8 cellular contexts compared by ENCODE assay signal in the genomic region with DNA sequence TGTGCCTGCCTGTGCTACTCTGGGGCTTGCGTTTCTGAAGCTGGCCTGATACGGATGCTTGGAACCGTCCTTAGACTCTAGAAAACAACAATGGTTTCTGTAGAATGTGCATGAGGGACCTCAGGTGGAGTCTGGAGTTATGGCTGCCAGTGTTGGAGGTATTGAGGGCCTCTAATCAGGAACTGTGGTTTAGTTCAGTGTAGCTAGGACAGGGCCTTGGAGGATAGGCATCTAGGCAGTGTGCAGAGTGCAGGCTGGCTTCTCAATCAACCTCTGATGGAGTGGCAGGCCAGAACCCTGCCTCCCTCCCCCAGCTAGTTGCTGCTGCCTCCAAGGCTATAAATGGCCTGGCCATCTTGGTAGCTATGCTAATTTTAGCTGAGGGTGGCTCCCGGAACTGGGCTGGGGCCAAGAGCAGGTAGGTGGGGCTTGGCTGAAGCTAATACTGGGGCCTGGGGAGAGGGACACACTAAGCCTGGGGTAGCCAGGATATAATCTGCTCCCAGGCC. TPM values are rescaled to one million over a fixed set of nuclear protein-coding genes. Genes with fewer than 3 reads are reported as not detected.
DNase-seq lines count a peak whose midpoint lies in the region; ATAC-seq and TF ChIP-seq lines count a peak whose summit lies in the region.

No MANE protein-coding gene starts in this region.

- H3K9me2 ChIP-seq in Karpas-422 (replicated peaks; ENCODE audit: insufficient read depth, low read length): no peaks in the 10 kb centered on the region

- H3K27ac ChIP-seq in Karpas-422 (ENCODE audit: low read length) (no peak overlapping the region), brain microvascular endothelial cell (no peak overlapping the region)
- H3K27ac ChIP-seq in effector memory CD4-positive, alpha-beta T cell (ENCODE audit: insufficient read depth, low read length, poor library complexity, severe bottlenecking): peak overlapping the region; percentile 51

- DNase-seq in EH (ENCODE audit: low read depth) (peak; percentile 28), Karpas-422 (peak; percentile 65), brain microvascular endothelial cell (no peak), NCI-H1436 treated with DMSO at 0.1 percent for 48 hours (lab: John Stamatoyannopoulos, UW) (no peak)
- no peak for DNase-seq in effector memory CD4-positive, alpha-beta T cell
- DNase-seq in stimulated activated naive B cell treated with anti-CD40 and anti-IgM and Interleukin-4, amounts not matched to agents 10 μg/mL and 1 μg/mL and 100 μg/mL, for 72 hours: no peak

- H3K4me3 Mint-ChIP-seq in stimulated activated naive B cell treated with anti-CD40 and anti-IgM and Interleukin-4, amounts not matched to agents 10 μg/mL and 1 μg/mL and 100 μg/mL, for 72 hours: peak overlapping the region; percentile 50 to 55

- peak overlapping the region; percentile 47 for H3K27ac Mint-ChIP-seq in stimulated activated naive B cell treated with anti-CD40 and anti-IgM and Interleukin-4, amounts not matched to agents 10 μg/mL and 1 μg/mL and 100 μg/mL, for 72 hours

- H3K27me3 ChIP-seq in Karpas-422 (ENCODE audit: low read length) (no peaks in the 10 kb centered on the region), brain microvascular endothelial cell (replicated peaks) (no peaks in the 10 kb centered on the region)
- H3K27me3 ChIP-seq in effector memory CD4-positive, alpha-beta T cell (replicated peaks; ENCODE audit: control insufficient read depth, insufficient read depth, low read length, poor library complexity, severe bottlenecking): no peaks in the 10 kb centered on the region

- peaks cover 6 to 14% of the 10 kb centered on the region in 2 donors for H3K36me3 Mint-ChIP-seq in stimulated activated naive B cell treated with anti-CD40 and anti-IgM and Interleukin-4, amounts not matched to agents 10 μg/mL and 1 μg/mL and 100 μg/mL, for 72 hours

- H3K4me3 ChIP-seq in Karpas-422 (ENCODE audit: low read length) (peak overlapping the region; percentile 7; the same call in 1 of the 2 replicates), brain microvascular endothelial cell (ENCODE audit: low read depth, low read length) (no peak overlapping the region)
- H3K4me3 ChIP-seq in effector memory CD4-positive, alpha-beta T cell (ENCODE audit: insufficient read depth, low read depth, low read length, poor library complexity, severe bottlenecking): peak overlapping the region; percentile 30

- H3K4me1 Mint-ChIP-seq in stimulated activated naive B cell treated with anti-CD40 and anti-IgM and Interleukin-4, amounts not matched to agents 10 μg/mL and 1 μg/mL and 100 μg/mL, for 72 hours: peaks cover 49 to 76% of the 10 kb centered on the region in 2 donors

- no peak for TF ChIP-seq CTCF in brain microvascular endothelial cell (IDR thresholded peaks at IDR 0.05; ENCODE audit: low read depth, low read length, missing control alignments)

- H3K27me3 Mint-ChIP-seq in stimulated activated naive B cell treated with anti-CD40 and anti-IgM and Interleukin-4, amounts not matched to agents 10 μg/mL and 1 μg/mL and 100 μg/mL, for 72 hours: no peaks in the 10 kb centered on the region

- H3K4me2 ChIP-seq in Karpas-422 (ENCODE audit: low read depth, low read length, poor library complexity, severe bottlenecking): peak overlapping the region; percentile 29

- peaks cover 42% of the 10 kb centered on the region for H3K4me1 ChIP-seq in Karpas-422 (ENCODE audit: low read length)
- H3K4me1 ChIP-seq in effector memory CD4-positive, alpha-beta T cell (ENCODE audit: control insufficient read depth, insufficient read depth, low read length, poor library complexity, severe bottlenecking): peaks cover 65% of the 10 kb centered on the region

- H4K20me1 ChIP-seq in Karpas-422 (ENCODE audit: insufficient read depth, low read depth, low read length): no peaks in the 10 kb centered on the region

- no peaks in the 10 kb centered on the region for H3K9me3 Mint-ChIP-seq in stimulated activated naive B cell treated with anti-CD40 and anti-IgM and Interleukin-4, amounts not matched to agents 10 μg/mL and 1 μg/mL and 100 μg/mL, for 72 hours

- H3K79me2 ChIP-seq in Karpas-422 (ENCODE audit: low read length): no peaks in the 10 kb centered on the region

- peak; percentile 26 for ATAC-seq in GM19463 (IDR thresholded peaks at IDR 0.05; ENCODE audit: unreplicated experiment)
- no peak for ATAC-seq in stimulated activated naive B cell treated with anti-CD40 and anti-IgM and Interleukin-4, amounts not matched to agents 10 μg/mL and 1 μg/mL and 100 μg/mL, for 72 hours (replicated peaks)
- no peak for ATAC-seq in HG03139 (IDR thresholded peaks at IDR 0.05; ENCODE audit: unreplicated experiment)

- no peaks in the 10 kb centered on the region for H3K9me3 ChIP-seq in Karpas-422 (ENCODE audit: low read length)
- H3K9me3 ChIP-seq in effector memory CD4-positive, alpha-beta T cell (ENCODE audit: control insufficient read depth, low read length): no peaks in the 10 kb centered on the region

- in situ Hi-C loops in brain microvascular endothelial cell (cut with HindIII; ENCODE audit: low pct_ligation_motif_present, low sequenced_read_pairs): no loop called here

- H3K36me3 ChIP-seq in Karpas-422 (ENCODE audit: insufficient read depth, low read length): no peaks in the 10 kb centered on the region
- no peaks in the 10 kb centered on the region for H3K36me3 ChIP-seq in effector memory CD4-positive, alpha-beta T cell (ENCODE audit: control insufficient read depth, insufficient read depth, low read length)
- H3K36me3 ChIP-seq in brain microvascular endothelial cell (replicated peaks): no peaks in the 10 kb centered on the region

- H2AFZ ChIP-seq in Karpas-422 (ENCODE audit: low read length): no peak overlapping the region

- H3K9ac ChIP-seq in Karpas-422 (ENCODE audit: low read length): no peak overlapping the region

RNA-seq across cellular contexts. Expression of a gene that starts 4.0 kb away (rescaled TPM):
- 9.0 and 17.0 TPM in 2 replicates for total RNA-seq in Karpas-422 (2014; rRNA removed; shearing (Covaris generic); ENCODE audit: low replicate concordance)

RNA-seq across cellular contexts. Expression of a gene that starts 18.7 kb away (rescaled TPM):
- total RNA-seq in Karpas-422 (2014; rRNA removed; shearing (Covaris generic); ENCODE audit: low replicate concordance): 54.6 and 68.5 TPM in 2 replicates

RNA-seq across cellular contexts. Expression of a gene that starts 51.1 kb away (rescaled TPM):
- total RNA-seq in Karpas-422 (2014; rRNA removed; shearing (Covaris generic); ENCODE audit: low replicate concordance): 27.0 and 43.2 TPM in 2 replicates

Comparison
In these comparisons a context has a peak if more than half of its experiments do, and no peak if none do; other contexts are left out.
1. DNase-seq: peak in EH (single experiment) and Karpas-422 (single experiment); none in effector memory CD4-positive, alpha-beta T cell (0 of 3), stimulated activated naive B cell treated with anti-CD40 and anti-IgM and Interleukin-4, amounts not matched to agents 10 μg/mL and 1 μg/mL and 100 μg/mL, for 72 hours (single experiment), brain microvascular endothelial cell (single experiment) and NCI-H1436 treated with DMSO at 0.1 percent for 48 hours (single experiment).